Comparison of ENCODE assay signal across 18 cellular contexts in the genomic region with DNA sequence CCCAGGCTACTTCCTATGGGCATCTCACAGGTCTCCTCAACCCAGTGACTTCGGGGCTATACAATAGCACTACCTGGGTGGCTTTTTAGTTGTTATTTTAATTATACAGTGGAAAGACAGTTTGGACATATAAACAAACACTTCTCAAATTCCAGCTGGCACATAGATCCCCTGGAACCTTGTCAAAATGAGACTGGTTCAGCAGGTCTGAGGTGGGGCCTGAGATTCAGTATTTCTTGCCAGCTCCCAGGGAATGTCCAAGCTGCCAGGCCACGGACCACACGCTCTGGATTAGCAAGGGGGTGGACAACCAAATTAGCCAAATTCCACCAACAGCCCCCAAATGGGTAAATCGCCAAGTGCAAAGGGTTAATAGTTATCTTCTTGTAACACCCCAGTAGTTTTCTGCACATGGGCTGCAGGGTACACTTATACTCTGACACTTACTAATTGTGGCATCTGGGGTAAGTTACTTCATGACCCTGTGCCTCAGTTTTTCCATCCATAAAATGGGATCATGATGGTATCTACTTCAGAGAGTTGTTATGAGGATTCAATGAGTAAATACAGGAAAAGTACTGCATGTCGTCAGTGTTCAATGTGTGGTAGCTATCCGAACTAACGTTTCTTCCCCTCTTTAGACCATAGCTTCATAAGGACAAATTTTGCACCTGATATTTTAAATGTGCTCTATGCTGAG.
DNase-seq lines count a peak whose midpoint lies in the region; ATAC-seq, FAIRE-seq and TF ChIP-seq lines count a peak whose summit lies in the region.
"Had no signal": no experiment of that assay in that cellular context is flagged by ENCODE, and none has a peak within 500 bp of the region (broad histone marks: within the 10 kb centered on the region; RNA-seq: fewer than 3 reads in every experiment).

No MANE protein-coding gene starts in this region.

- WGBS in K562 (ENCODE audit: insufficient coverage, low coverage, missing lambda C conversion rate), result 0% methylated on average over 7 of the region's 7 CpGs
- WGBS in stomach, 5 donors, result 53 to 69% (median 62%) methylated on average over 7 of the region's 7 CpGs

- TF ChIP-seq POLR2A in K562 (conservative IDR thresholded peaks at IDR 0.05), result no peak
- TF ChIP-seq POLR2A in stomach (IDR thresholded peaks at IDR 0.05), result no peak

- FAIRE-seq in K562 (lab: Jason Lieb, UNC), result no peak

- H3K9me3 ChIP-seq in K562 (replicated peaks; ENCODE audit: control insufficient read depth, insufficient read depth, low read depth, low read length), result no peaks in the 10 kb centered on the region
- no peaks in the 10 kb centered on the region for H3K9me3 ChIP-seq in stomach

- H3K4me3 ChIP-seq in K562, result no peak overlapping the region
- H3K4me3 ChIP-seq in stomach, result no peak overlapping the region
- H3K4me3 ChIP-seq: GM23338, PC-9, SK-N-MC had no signal

- intact Hi-C loops in K562 (cut with micrococcal nuclease), result no loop called here
- intact Hi-C loops in stomach (cut with DNase I; ENCODE audit: low total_unique reads), result no loop called here

- no peak overlapping the region for H2AFZ ChIP-seq in K562 (ENCODE audit: low read depth, low read length)
- H2AFZ ChIP-seq: GM23338, PC-9 had no signal

- H3K4me1 ChIP-seq in K562 (replicated peaks in 1 of 2; ENCODE audit: control insufficient read depth in 2 of 2, insufficient read depth in 2 of 2, low read length in 2 of 2), result no peaks in the 10 kb centered on the region; a peak in 1 of 5 replicates
- H3K4me1 ChIP-seq in stomach, result peaks cover 0 to 16% (median 8%) of the 10 kb centered on the region in 4 donors

- TF ChIP-seq CTCF in K562 (IDR thresholded peaks at IDR 0.05 in 2 of 3, conservative IDR thresholded peaks at IDR 0.05 in 1 of 3; ENCODE audit: insufficient read depth in 2 of 3, low read depth in 1 of 3, low read length in 3 of 3) (no peak), stomach (IDR thresholded peaks at IDR 0.05) (no peak), GM10248 (IDR thresholded peaks at IDR 0.05; ENCODE audit: control extremely low read depth, extremely low read depth, low read depth, missing control alignments) (no peak)

- TF ChIP-seq EP300 in K562 (IDR thresholded peaks at IDR 0.05; ENCODE audit: low read length), result no peak
- no peak for TF ChIP-seq EP300 in stomach (IDR thresholded peaks at IDR 0.05)

- no peaks in the 10 kb centered on the region for H3K27me3 ChIP-seq in K562 (ENCODE audit: control insufficient read depth in 2 of 2, insufficient read depth in 2 of 2, low read length in 2 of 2)
- H3K27me3 ChIP-seq in stomach, result no peaks in the 10 kb centered on the region

- no peaks in the 10 kb centered on the region for H3K36me3 ChIP-seq in K562 (ENCODE audit: control insufficient read depth, insufficient read depth, low read length)
- H3K36me3 ChIP-seq in stomach, result no peaks in the 10 kb centered on the region

- H3K79me2 ChIP-seq in K562 (ENCODE audit: control insufficient read depth, insufficient read depth, low read length), result no peaks in the 10 kb centered on the region

- H4K20me1 ChIP-seq in K562 (replicated peaks; ENCODE audit: control insufficient read depth, insufficient read depth, low read length), result 0 out of 2 replicates have a peak, but pooled peaks cover 5% of the 10 kb centered on the region

- no peak overlapping the region for H3K9ac ChIP-seq in K562 (ENCODE audit: insufficient read depth in 1 of 2, low read depth in 2 of 2, low read length in 2 of 2)

- in situ Hi-C loops in K562 (cut with MboI), result no loop called here

- ATAC-seq in K562, result no peak
- ATAC-seq: GM23338 had no signal

- H3K4me3 Mint-ChIP-seq in activated T-cell treated with anti-CD3 and anti-CD28 coated beads, Interleukin-2, amount 50 U/mL, for 24 hours, result no peak overlapping the region
- H3K4me3 Mint-ChIP-seq: CD4-positive, CD25-positive, alpha-beta regulatory T cell; GM23338 had no signal

- DNase-seq in SIG-M5 treated with dmso at 0.1 percent for 504 hours (lab: John Stamatoyannopoulos, UW; ENCODE audit: unreplicated experiment) (peak; percentile 8), SIG-M5 (lab: John Stamatoyannopoulos, UW) (no peak), NCI-H2029 (lab: John Stamatoyannopoulos, UW) (peak; percentile 74), K562 (ENCODE audit: extremely low read depth in 1 of 4, low spot score in 3 of 4) (no peak), stomach (peak; percentile 47), germinal center (ENCODE audit: low spot score) (no peak), GM10248 (ENCODE audit: extremely low spot score) (no peak)
- DNase-seq in activated T-cell treated with anti-CD3 and anti-CD28 coated beads, Interleukin-2, amount 50 U/mL, for 24 hours, result no peak
- DNase-seq: AML-193; Calu3; CD4-positive, CD25-positive, alpha-beta regulatory T cell; GF-D8; NCI-H1436; NCI-H2107; NCI-H526 had no signal

- TF ChIP-seq RAD21 in K562 (CRISPR knock-in tag; conservative IDR thresholded peaks at IDR 0.05 in 1 of 2, IDR thresholded peaks at IDR 0.05 in 1 of 2), result no peak

- no peaks in the 10 kb centered on the region for H3K9me1 ChIP-seq in K562 (ENCODE audit: control insufficient read depth, insufficient read depth, low read length)

- peaks cover 11% of the 10 kb centered on the region for H3K9me3 Mint-ChIP-seq in activated T-cell treated with anti-CD3 and anti-CD28 coated beads, Interleukin-2, amount 50 U/mL, for 24 hours

- peaks cover 4% of the 10 kb centered on the region for H3K27me3 Mint-ChIP-seq in activated T-cell treated with anti-CD3 and anti-CD28 coated beads, Interleukin-2, amount 50 U/mL, for 24 hours
- H3K27me3 Mint-ChIP-seq: CD4-positive, CD25-positive, alpha-beta regulatory T cell had no signal

- H3K27ac Mint-ChIP-seq in activated T-cell treated with anti-CD3 and anti-CD28 coated beads, Interleukin-2, amount 50 U/mL, for 24 hours, result no peak overlapping the region
- H3K27ac Mint-ChIP-seq: CD4-positive, CD25-positive, alpha-beta regulatory T cell; GM23338 had no signal

- CTCF ChIA-PET in K562 (lab: Yijun Ruan, JAX; ENCODE audit: low intra/inter-chr PET ratio), result no interaction called here
- CTCF ChIA-PET in GM10248 (lab: Yijun Ruan, JAX), result no interaction called here

- no TSS peak for BruUV-seq in K562 (replicated peaks; lab: Mats Ljungman, UMichigan)

- no peak overlapping the region for H3K4me2 ChIP-seq in K562 (ENCODE audit: insufficient read depth, low read length)
- H3K4me2 ChIP-seq: GM23338 had no signal

- no peak overlapping the region for H3K27ac ChIP-seq in K562 (ENCODE audit: extremely low read depth, low read depth, low read length)
- H3K27ac ChIP-seq in stomach, result no peak overlapping the region
- H3K27ac ChIP-seq: PC-9, SK-N-MC had no signal

- H3K4me1 Mint-ChIP-seq in activated T-cell treated with anti-CD3 and anti-CD28 coated beads, Interleukin-2, amount 50 U/mL, for 24 hours (ENCODE audit: low read depth), result no peaks in the 10 kb centered on the region
- H3K4me1 Mint-ChIP-seq: CD4-positive, CD25-positive, alpha-beta regulatory T cell; GM23338 had no signal

- no peaks in the 10 kb centered on the region for H3K36me3 Mint-ChIP-seq in activated T-cell treated with anti-CD3 and anti-CD28 coated beads, Interleukin-2, amount 50 U/mL, for 24 hours (ENCODE audit: low read depth)
- H3K36me3 Mint-ChIP-seq: CD4-positive, CD25-positive, alpha-beta regulatory T cell had no signal

- POLR2A ChIA-PET in K562 (lab: Yijun Ruan, JAX) (no interaction called here), GM10248 (lab: Yijun Ruan, JAX) (no interaction called here)

TF ChIP-seq in K562, 482 proteins besides CTCF, POLR2A, EP300 and RAD21 (continues in another document):
- TF ChIP-seq, protein P1, sequence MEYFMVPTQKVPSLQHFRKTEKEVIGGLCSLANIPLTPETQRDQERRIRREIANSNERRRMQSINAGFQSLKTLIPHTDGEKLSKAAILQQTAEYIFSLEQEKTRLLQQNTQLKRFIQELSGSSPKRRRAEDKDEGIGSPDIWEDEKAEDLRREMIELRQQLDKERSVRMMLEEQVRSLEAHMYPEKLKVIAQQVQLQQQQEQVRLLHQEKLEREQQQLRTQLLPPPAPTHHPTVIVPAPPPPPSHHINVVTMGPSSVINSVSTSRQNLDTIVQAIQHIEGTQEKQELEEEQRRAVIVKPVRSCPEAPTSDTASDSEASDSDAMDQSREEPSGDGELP (CRISPR knock-in tag; IDR thresholded peaks at IDR 0.05; ENCODE audit: borderline replicate concordance), result no peak
- TF ChIP-seq ADNP (tag; IDR thresholded peaks at IDR 0.05) (peak; percentile 48; the same call in 1 of the 2 replicates), MYBL2 (IDR thresholded peaks at IDR 0.05; ENCODE audit: low read depth) (no peak), MYBL2 (CRISPR knock-in tag; IDR thresholded peaks at IDR 0.05; ENCODE audit: borderline replicate concordance) (no peak), ZNF224 (CRISPR knock-in tag; IDR thresholded peaks at IDR 0.05) (no peak), ELF1 (tag; IDR thresholded peaks at IDR 0.05) (no peak), HNRNPH1 (optimal IDR thresholded peaks at IDR 0.05; ENCODE audit: low read depth, low read length) (no peak), EGR1 (conservative IDR thresholded peaks at IDR 0.05) (no peak), GTF2E2 (tag; IDR thresholded peaks at IDR 0.05) (no peak), RBM25 (IDR thresholded peaks at IDR 0.05; ENCODE audit: low read depth, low read length, severe bottlenecking) (peak; percentile 89), HCFC1 (IDR thresholded peaks at IDR 0.05; ENCODE audit: low read depth, low read length) (no peak), ARID2 (IDR thresholded peaks at IDR 0.05) (no peak)
- TF ChIP-seq, protein P2, sequence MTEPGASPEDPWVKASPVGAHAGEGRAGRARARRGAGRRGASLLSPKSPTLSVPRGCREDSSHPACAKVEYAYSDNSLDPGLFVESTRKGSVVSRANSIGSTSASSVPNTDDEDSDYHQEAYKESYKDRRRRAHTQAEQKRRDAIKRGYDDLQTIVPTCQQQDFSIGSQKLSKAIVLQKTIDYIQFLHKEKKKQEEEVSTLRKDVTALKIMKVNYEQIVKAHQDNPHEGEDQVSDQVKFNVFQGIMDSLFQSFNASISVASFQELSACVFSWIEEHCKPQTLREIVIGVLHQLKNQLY (CRISPR knock-in tag; conservative IDR thresholded peaks at IDR 0.05), result no peak

Comparison
In these comparisons a context has a peak if more than half of its experiments do, and no peak if none do; other contexts are left out.
1. DNase-seq: peak in SIG-M5 treated with dmso at 0.1 percent for 504 hours (single experiment), NCI-H2029 (single experiment) and stomach (single experiment); none in SIG-M5 (single experiment), K562 (0 of 4), germinal center (single experiment), GM10248 (single experiment) and activated T-cell treated with anti-CD3 and anti-CD28 coated beads, Interleukin-2, amount 50 U/mL, for 24 hours (single experiment).